ENCODE assay signal across 25 cellular contexts in the genomic region with DNA sequence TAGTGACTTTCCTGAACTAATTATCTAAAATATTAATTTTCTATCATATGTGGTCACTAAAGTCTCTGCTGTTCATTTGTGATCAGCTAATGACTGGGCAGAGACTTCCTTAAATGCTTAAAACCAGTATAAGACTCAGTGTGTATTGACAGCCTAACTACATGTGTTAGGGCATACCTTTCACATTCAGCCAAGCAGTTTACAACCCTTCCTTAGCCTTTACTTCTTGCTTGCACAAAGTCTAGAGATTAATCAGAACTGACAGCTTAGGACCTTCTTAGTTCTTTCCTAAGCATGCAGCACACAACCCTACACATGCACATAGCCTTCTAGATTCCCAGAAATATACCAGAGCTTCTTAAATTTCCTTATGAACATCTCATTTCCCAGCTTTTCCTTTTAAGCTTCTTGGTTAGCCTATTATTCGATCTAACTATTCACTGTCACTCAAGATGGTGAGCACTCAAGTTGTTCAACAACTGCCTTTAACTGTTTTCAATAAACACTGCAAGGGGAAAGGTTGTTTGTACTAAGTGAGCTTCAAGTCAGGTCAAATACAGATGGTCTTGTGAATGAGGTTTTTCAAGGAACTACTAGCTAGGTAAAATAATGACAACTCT. TPM values are rescaled to one million over a fixed set of nuclear protein-coding genes. Genes with fewer than 3 reads are reported as not detected.
A peak's percentile ranks its signal among the peaks of the same experiment; 100 is the strongest.
DNase-seq lines count a peak whose midpoint lies in the region; ATAC-seq, FAIRE-seq and TF ChIP-seq lines count a peak whose summit lies in the region.
"Had no signal": no experiment of that assay in that cellular context is flagged by ENCODE, and none has a peak within 500 bp of the region (broad histone marks: within the 10 kb centered on the region; RNA-seq: fewer than 3 reads in every experiment).

No MANE protein-coding gene starts in this region.

- DNase-seq in GM12891 (ENCODE audit: insufficient read length, low spot score), result no peak
- no peak for DNase-seq in SK-N-SH
- DNase-seq in left colon, result no peak
- DNase-seq in superior temporal gyrus (ENCODE audit: extremely low spot score), result no peak
- no peak for DNase-seq in frontal cortex (ENCODE audit: low spot score in 2 of 2)
- DNase-seq: activated CD4-positive, alpha-beta T cell treated with anti-CD3 and anti-CD28 coated beads, Interleukin-2, amount 50 U/mL, for 4 hours; effector CD4-positive, alpha-beta T cell; immature natural killer cell; NCI-H1092 treated with DMSO at 0.1 percent for 48 hours; NCI-H187 treated with DMSO at 0.1 percent for 48 hours; NCI-H2171; ovary; retina; stimulated activated CD4-positive, alpha-beta T cell treated with anti-CD3 and anti-CD28 coated beads, Interleukin-1b, Interleukin-23, amount 100 ng/mL, for 48 hours; T-helper 2 cell; tibial artery had no signal

- TF ChIP-seq RAD21 in SK-N-SH (IDR thresholded peaks at IDR 0.05; ENCODE audit: low read length), result no peak

- H3K9me3 ChIP-seq in SK-N-SH, result no peaks in the 10 kb centered on the region
- H3K9me3 ChIP-seq: BLaER1 treated with 17β-estradiol and CSF1 and Interleukin-3, amounts not matched to agents 10 nM and 100 nM; ovary; tibial artery had no signal

- POLR2A ChIA-PET in SK-N-SH (lab: Yijun Ruan, JAX), result interaction anchor here (1.0 kb wide), 1 partner anchor 14 kb away, joined by 4 read pairs; a partner anchor contains a TSS

- no peak overlapping the region for H3K4me3 ChIP-seq in SK-N-SH (ENCODE audit: low read depth in 2 of 2, low read length in 1 of 2)
- H3K4me3 ChIP-seq: BLaER1 treated with 17β-estradiol and CSF1 and Interleukin-3, amounts not matched to agents 10 nM and 100 nM; ovary; SK-N-MC; tibial artery had no signal

- intact Hi-C loops in left colon (cut with DNase I, micrococcal nuclease), result no loop called here

- H3K4me2 ChIP-seq in SK-N-SH, result no peak overlapping the region
- H3K4me2 ChIP-seq: BLaER1 treated with 17β-estradiol and CSF1 and Interleukin-3, amounts not matched to agents 10 nM and 100 nM had no signal

- FAIRE-seq in GM12891 (lab: Jason Lieb, UNC), result peak; percentile 61
- FAIRE-seq in frontal cortex (lab: Jason Lieb, UNC), result no peak
- FAIRE-seq: bronchial epithelial cell, colon, H1 had no signal

- no peaks in the 10 kb centered on the region for H3K9me2 ChIP-seq in SK-N-SH

- no peak for TF ChIP-seq POLR2A in GM12891 (IDR thresholded peaks at IDR 0.05; ENCODE audit: low read depth, low read length)

- H3K27ac ChIP-seq in 22Rv1, result peak overlapping the region; percentile 29; the same call in 1 of the 2 replicates
- no peak overlapping the region; a peak in 1 of 4 replicates for H3K27ac ChIP-seq in SK-N-SH (ENCODE audit: low read depth in 2 of 2, low read length in 1 of 2)
- H3K27ac ChIP-seq: BLaER1 treated with 17β-estradiol and CSF1 and Interleukin-3, amounts not matched to agents 10 nM and 100 nM; ovary; SK-N-MC; tibial artery had no signal

- peaks cover 32% of the 10 kb centered on the region for H3F3A ChIP-seq in SK-N-SH (replicated peaks; ENCODE audit: insufficient read depth)

- TF ChIP-seq EP300 in SK-N-SH (IDR thresholded peaks at IDR 0.05; ENCODE audit: borderline replicate concordance in 1 of 2, low read depth in 1 of 2, low read length in 1 of 2), result no peak

- H3K27me3 ChIP-seq in SK-N-SH (ENCODE audit: insufficient read depth), result no peaks in the 10 kb centered on the region
- H3K27me3 ChIP-seq: BLaER1 treated with 17β-estradiol and CSF1 and Interleukin-3, amounts not matched to agents 10 nM and 100 nM; ovary; tibial artery had no signal

- H4K20me1 ChIP-seq in SK-N-SH (ENCODE audit: insufficient read depth), result no peaks in the 10 kb centered on the region

- no peak for TF ChIP-seq CTCF in 22Rv1 (IDR thresholded peaks at IDR 0.05)
- no peak for TF ChIP-seq CTCF in SK-N-SH (IDR thresholded peaks at IDR 0.05)

- WGBS in SK-N-SH (ENCODE audit: low lambda C conversion rate), result 73% methylated on average over 1 of the region's 1 CpG

- peaks cover 96% of the 10 kb centered on the region for H3K79me2 ChIP-seq in SK-N-SH (ENCODE audit: insufficient read depth)

- peaks cover 15% of the 10 kb centered on the region in 2 experiments for H3K36me3 ChIP-seq in SK-N-SH (replicated peaks in 1 of 2; ENCODE audit: control insufficient read depth in 1 of 2, insufficient read depth in 2 of 2, low read length in 1 of 2)
- H3K36me3 ChIP-seq: ovary had no signal

- H2AFZ ChIP-seq in SK-N-SH (ENCODE audit: low read depth), result no peak overlapping the region

- CTCF ChIA-PET in SK-N-SH (lab: Yijun Ruan, JAX), result no interaction called here

- H3K9ac ChIP-seq in SK-N-SH, result no peak overlapping the region
- H3K9ac ChIP-seq: BLaER1 treated with 17β-estradiol and CSF1 and Interleukin-3, amounts not matched to agents 10 nM and 100 nM had no signal

- peak; percentile 43 for ATAC-seq in left colon
- no peak for ATAC-seq in HG03280 (IDR thresholded peaks at IDR 0.05; ENCODE audit: unreplicated experiment)
- ATAC-seq: activated CD4-positive, CD25-positive, alpha-beta regulatory T cell treated with anti-CD3 and anti-CD28 coated beads, Interleukin-2, amount 50 U/mL, for 24 hours; activated naive CD4-positive, alpha-beta T cell treated with anti-CD3 and anti-CD28 coated beads, Interleukin-2, amount 50 U/mL, for 72 hours had no signal

- H3K4me1 ChIP-seq in SK-N-SH (ENCODE audit: control insufficient read depth in 1 of 2, insufficient read depth in 2 of 2, low read depth in 1 of 2, low read length in 1 of 2), result peaks cover 0 to 21% of the 10 kb centered on the region in 2 experiments; a peak in 2 of 4 replicates

TF ChIP-seq in GM12891, 5 proteins besides CTCF, POLR2A, EP300 and RAD21:
- TF ChIP-seq SPI1 (IDR thresholded peaks at IDR 0.05; ENCODE audit: low read depth, low read length) (no peak), POU2F2 (IDR thresholded peaks at IDR 0.05; ENCODE audit: low read depth, low read length) (no peak), POLR2AphosphoS5 (IDR thresholded peaks at IDR 0.05; ENCODE audit: low read depth, low read length) (no peak), TAF1 (IDR thresholded peaks at IDR 0.05; ENCODE audit: low read depth, low read length) (no peak), PAX5 (IDR thresholded peaks at IDR 0.05; ENCODE audit: insufficient read depth, low read length, severe bottlenecking) (no peak)

TF ChIP-seq in SK-N-SH, 30 proteins besides CTCF, POLR2A, EP300 and RAD21:
- no peak for TF ChIP-seq EZH2phosphoT487 (IDR thresholded peaks at IDR 0.05; ENCODE audit: borderline replicate concordance, low read depth)
- TF ChIP-seq SIN3A (IDR thresholded peaks at IDR 0.05; ENCODE audit: borderline replicate concordance, low read depth, low read length), result no peak
- no peak for TF ChIP-seq MEF2A (IDR thresholded peaks at IDR 0.05; ENCODE audit: borderline replicate concordance, low read depth)
- TF ChIP-seq JUND (IDR thresholded peaks at IDR 0.05), result no peak
- TF ChIP-seq, protein P1, sequence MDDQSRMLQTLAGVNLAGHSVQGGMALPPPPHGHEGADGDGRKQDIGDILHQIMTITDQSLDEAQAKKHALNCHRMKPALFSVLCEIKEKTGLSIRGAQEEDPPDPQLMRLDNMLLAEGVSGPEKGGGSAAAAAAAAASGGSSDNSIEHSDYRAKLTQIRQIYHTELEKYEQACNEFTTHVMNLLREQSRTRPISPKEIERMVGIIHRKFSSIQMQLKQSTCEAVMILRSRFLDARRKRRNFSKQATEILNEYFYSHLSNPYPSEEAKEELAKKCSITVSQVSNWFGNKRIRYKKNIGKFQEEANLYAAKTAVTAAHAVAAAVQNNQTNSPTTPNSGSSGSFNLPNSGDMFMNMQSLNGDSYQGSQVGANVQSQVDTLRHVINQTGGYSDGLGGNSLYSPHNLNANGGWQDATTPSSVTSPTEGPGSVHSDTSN (IDR thresholded peaks at IDR 0.05), result peak; percentile 44; the same call in 1 of the 2 replicates
- TF ChIP-seq, protein P2, sequence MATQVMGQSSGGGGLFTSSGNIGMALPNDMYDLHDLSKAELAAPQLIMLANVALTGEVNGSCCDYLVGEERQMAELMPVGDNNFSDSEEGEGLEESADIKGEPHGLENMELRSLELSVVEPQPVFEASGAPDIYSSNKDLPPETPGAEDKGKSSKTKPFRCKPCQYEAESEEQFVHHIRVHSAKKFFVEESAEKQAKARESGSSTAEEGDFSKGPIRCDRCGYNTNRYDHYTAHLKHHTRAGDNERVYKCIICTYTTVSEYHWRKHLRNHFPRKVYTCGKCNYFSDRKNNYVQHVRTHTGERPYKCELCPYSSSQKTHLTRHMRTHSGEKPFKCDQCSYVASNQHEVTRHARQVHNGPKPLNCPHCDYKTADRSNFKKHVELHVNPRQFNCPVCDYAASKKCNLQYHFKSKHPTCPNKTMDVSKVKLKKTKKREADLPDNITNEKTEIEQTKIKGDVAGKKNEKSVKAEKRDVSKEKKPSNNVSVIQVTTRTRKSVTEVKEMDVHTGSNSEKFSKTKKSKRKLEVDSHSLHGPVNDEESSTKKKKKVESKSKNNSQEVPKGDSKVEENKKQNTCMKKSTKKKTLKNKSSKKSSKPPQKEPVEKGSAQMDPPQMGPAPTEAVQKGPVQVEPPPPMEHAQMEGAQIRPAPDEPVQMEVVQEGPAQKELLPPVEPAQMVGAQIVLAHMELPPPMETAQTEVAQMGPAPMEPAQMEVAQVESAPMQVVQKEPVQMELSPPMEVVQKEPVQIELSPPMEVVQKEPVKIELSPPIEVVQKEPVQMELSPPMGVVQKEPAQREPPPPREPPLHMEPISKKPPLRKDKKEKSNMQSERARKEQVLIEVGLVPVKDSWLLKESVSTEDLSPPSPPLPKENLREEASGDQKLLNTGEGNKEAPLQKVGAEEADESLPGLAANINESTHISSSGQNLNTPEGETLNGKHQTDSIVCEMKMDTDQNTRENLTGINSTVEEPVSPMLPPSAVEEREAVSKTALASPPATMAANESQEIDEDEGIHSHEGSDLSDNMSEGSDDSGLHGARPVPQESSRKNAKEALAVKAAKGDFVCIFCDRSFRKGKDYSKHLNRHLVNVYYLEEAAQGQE (IDR thresholded peaks at IDR 0.05; ENCODE audit: low read depth, low read length), result no peak
- TF ChIP-seq ELF1 (IDR thresholded peaks at IDR 0.05), result no peak

RNA-seq across cellular contexts. Expression of a gene that starts 13.4 kb away (rescaled TPM):
- polyA plus RNA-seq in GM12891 (2012; ENCODE audit: low read depth, missing spikeins), result 10.0 TPM
- polyA plus RNA-seq in SK-N-SH (2012; rRNA removed), result 6.5 and 9.8 TPM in 2 replicates
- 6.9 and 7.3 TPM in 2 replicates for polyA plus RNA-seq in SK-N-SH (2012; cell fraction: cytosol; rRNA removed)
- 11.6 and 19.5 TPM in 2 replicates for polyA plus RNA-seq in SK-N-SH (2012; cell fraction: nucleus; rRNA removed)
- total RNA-seq in left colon (10 to 100 TPM; 22.9 to 23.5 TPM), frontal cortex (9.4 TPM)
